ENCODE assay signal across 1 cellular context in genomic region chr7:56097700-56098099, GRCh38.
TF ChIP-seq lines count a peak whose summit lies in the region.

No MANE protein-coding gene starts in this region.

TF ChIP-seq in K562, 482 proteins besides CTCF, POLR2A, EP300 and RAD21:
- no peak for TF ChIP-seq ZSCAN32 (CRISPR knock-in tag; IDR thresholded peaks at IDR 0.05)
- TF ChIP-seq, protein P1, sequence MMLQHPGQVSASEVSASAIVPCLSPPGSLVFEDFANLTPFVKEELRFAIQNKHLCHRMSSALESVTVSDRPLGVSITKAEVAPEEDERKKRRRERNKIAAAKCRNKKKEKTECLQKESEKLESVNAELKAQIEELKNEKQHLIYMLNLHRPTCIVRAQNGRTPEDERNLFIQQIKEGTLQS (IDR thresholded peaks at IDR 0.05) = peak; percentile 50
- TF ChIP-seq, protein P1 (CRISPR knock-in tag; conservative IDR thresholded peaks at IDR 0.05) = no peak
- TF ChIP-seq ZBTB33 (CRISPR knock-in tag; IDR thresholded peaks at IDR 0.05) = peak; percentile 49; the same call in 1 of the 2 replicates
- TF ChIP-seq STAT5A (IDR thresholded peaks at IDR 0.05; ENCODE audit: borderline replicate concordance, low read length) = 0 out of 2 replicates have a peak, but pooled peaks have one; percentile 33
- TF ChIP-seq NCOR1 (IDR thresholded peaks at IDR 0.05) = peak; percentile 38; the same call in 1 of the 2 replicates
- TF ChIP-seq THRAP3 (IDR thresholded peaks at IDR 0.05; ENCODE audit: borderline replicate concordance) = no peak
- TF ChIP-seq EGR1 (conservative IDR thresholded peaks at IDR 0.05) = peak; percentile 72
- no peak for TF ChIP-seq MXD1 (CRISPR knock-in tag; IDR thresholded peaks at IDR 0.05; ENCODE audit: borderline replicate concordance, poor library complexity, severe bottlenecking)
- peak; percentile 63 for TF ChIP-seq TEAD4 (IDR thresholded peaks at IDR 0.05; ENCODE audit: low read length)
- TF ChIP-seq TEAD4 (CRISPR knock-in tag; IDR thresholded peaks at IDR 0.05; ENCODE audit: borderline replicate concordance) = no peak
- peak in 1 of 2 experiments; percentile 16; a peak in 1 of 4 replicates for TF ChIP-seq KDM1A (IDR thresholded peaks at IDR 0.05)
- no peak for TF ChIP-seq TOE1 (IDR thresholded peaks at IDR 0.05; ENCODE audit: borderline replicate concordance)
- no peak for TF ChIP-seq TOE1 (CRISPR knock-in tag; IDR thresholded peaks at IDR 0.05; ENCODE audit: borderline replicate concordance, low read depth)
- TF ChIP-seq TGIF2 (CRISPR knock-in tag; IDR thresholded peaks at IDR 0.05) = no peak
- peak; percentile 61; the same call in 1 of the 2 replicates for TF ChIP-seq MYNN (IDR thresholded peaks at IDR 0.05)
- TF ChIP-seq MYNN (CRISPR knock-in tag; IDR thresholded peaks at IDR 0.05) = no peak
- TF ChIP-seq, protein P2, sequence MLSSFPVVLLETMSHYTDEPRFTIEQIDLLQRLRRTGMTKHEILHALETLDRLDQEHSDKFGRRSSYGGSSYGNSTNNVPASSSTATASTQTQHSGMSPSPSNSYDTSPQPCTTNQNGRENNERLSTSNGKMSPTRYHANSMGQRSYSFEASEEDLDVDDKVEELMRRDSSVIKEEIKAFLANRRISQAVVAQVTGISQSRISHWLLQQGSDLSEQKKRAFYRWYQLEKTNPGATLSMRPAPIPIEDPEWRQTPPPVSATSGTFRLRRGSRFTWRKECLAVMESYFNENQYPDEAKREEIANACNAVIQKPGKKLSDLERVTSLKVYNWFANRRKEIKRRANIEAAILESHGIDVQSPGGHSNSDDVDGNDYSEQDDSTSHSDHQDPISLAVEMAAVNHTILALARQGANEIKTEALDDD (IDR thresholded peaks at IDR 0.05) = peak; percentile 47; the same call in 1 of the 2 replicates
- no peak for TF ChIP-seq ZNF444 (CRISPR knock-in tag; IDR thresholded peaks at IDR 0.05)
- TF ChIP-seq ARID1B (IDR thresholded peaks at IDR 0.05) = peak; percentile 52; the same call in 1 of the 2 replicates
- peak; percentile 74 for TF ChIP-seq CBFA2T2 (conservative IDR thresholded peaks at IDR 0.05)
- peak; percentile 45; the same call in 1 of the 2 replicates for TF ChIP-seq TCF3 (CRISPR knock-in tag; IDR thresholded peaks at IDR 0.05)
- no peak for TF ChIP-seq CCAR2 (IDR thresholded peaks at IDR 0.05; ENCODE audit: low read depth, low read length)
- peak; percentile 26 for TF ChIP-seq RBFOX2 (IDR thresholded peaks at IDR 0.05; ENCODE audit: low read depth, low read length)
- TF ChIP-seq SPI1 (IDR thresholded peaks at IDR 0.05; ENCODE audit: borderline replicate concordance, low read depth, low read length) = peak; percentile 57
- peak; percentile 85 for TF ChIP-seq CBFA2T3 (IDR thresholded peaks at IDR 0.05)
- TF ChIP-seq YY1 (IDR thresholded peaks at IDR 0.05; ENCODE audit: borderline replicate concordance in 1 of 3, control insufficient read depth in 1 of 3, extremely low read depth in 1 of 3, insufficient read depth in 3 of 3, insufficient read length in 1 of 3, insufficient replicate concordance in 2 of 3, low read depth in 1 of 3, low read length in 2 of 3) = no peak
- TF ChIP-seq SUPT5H (IDR thresholded peaks at IDR 0.05) = 0 out of 2 replicates have a peak, but pooled peaks have one; percentile 2
- 0 out of 2 replicates have a peak, but pooled peaks have one; percentile 47 for TF ChIP-seq KLF16 (IDR thresholded peaks at IDR 0.05)
- TF ChIP-seq FOSL1 (tag; conservative IDR thresholded peaks at IDR 0.05) = peak; percentile 49
- no peak for TF ChIP-seq HDAC2 (IDR thresholded peaks at IDR 0.05)
- TF ChIP-seq TRIM24 (IDR thresholded peaks at IDR 0.05) = peak; percentile 23 to 32; a peak in 1 of 4 replicates
- TF ChIP-seq LCOR (CRISPR knock-in tag; IDR thresholded peaks at IDR 0.05) = peak; percentile 90
- TF ChIP-seq, protein P3, sequence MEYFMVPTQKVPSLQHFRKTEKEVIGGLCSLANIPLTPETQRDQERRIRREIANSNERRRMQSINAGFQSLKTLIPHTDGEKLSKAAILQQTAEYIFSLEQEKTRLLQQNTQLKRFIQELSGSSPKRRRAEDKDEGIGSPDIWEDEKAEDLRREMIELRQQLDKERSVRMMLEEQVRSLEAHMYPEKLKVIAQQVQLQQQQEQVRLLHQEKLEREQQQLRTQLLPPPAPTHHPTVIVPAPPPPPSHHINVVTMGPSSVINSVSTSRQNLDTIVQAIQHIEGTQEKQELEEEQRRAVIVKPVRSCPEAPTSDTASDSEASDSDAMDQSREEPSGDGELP (CRISPR knock-in tag; IDR thresholded peaks at IDR 0.05; ENCODE audit: borderline replicate concordance) = peak; percentile 54; the same call in 1 of the 2 replicates
- peak; percentile 65 for TF ChIP-seq NFIC (IDR thresholded peaks at IDR 0.05)
- no peak for TF ChIP-seq LARP7 (IDR thresholded peaks at IDR 0.05)
